ENCODE assay signal across 8 cellular contexts in the genomic region with DNA sequence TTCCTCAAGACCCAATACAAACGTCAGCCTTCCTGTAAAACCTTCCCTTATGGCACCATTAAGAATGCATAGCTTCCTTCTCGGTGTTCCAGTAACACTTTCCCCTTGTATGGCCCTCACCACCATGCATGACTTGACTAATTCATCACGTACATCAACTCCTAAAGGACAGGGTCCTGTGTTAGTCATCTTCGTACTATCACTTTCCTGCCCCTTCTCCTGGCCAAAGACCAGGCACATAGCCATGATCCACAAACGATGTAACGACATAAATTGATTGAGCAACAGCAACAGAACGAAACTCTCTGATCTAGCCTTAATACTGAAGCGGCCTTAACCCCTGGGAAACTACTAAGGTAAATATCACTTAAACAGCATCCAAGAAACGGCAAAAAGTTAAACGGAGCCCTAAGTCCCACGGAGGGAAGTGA. TPM values are rescaled to one million over a fixed set of nuclear protein-coding genes. Genes with fewer than 3 reads are reported as not detected.
DNase-seq lines count a peak whose midpoint lies in the region; FAIRE-seq and TF ChIP-seq lines count a peak whose summit lies in the region.

No MANE protein-coding gene starts in this region.

- H3K27me3 ChIP-seq in skeletal muscle tissue (ENCODE audit: control insufficient read depth in 3 of 3, insufficient read depth in 3 of 3, low read length in 3 of 3) = no peaks in the 10 kb centered on the region

- H3K36me3 Mint-ChIP-seq in activated naive CD8-positive, alpha-beta T cell = peaks cover 18% of the 10 kb centered on the region

- TF ChIP-seq POLR2A in GM12891 (IDR thresholded peaks at IDR 0.05; ENCODE audit: low read depth, low read length) = no peak

- H3K27me3 Mint-ChIP-seq in activated naive CD8-positive, alpha-beta T cell = no peaks in the 10 kb centered on the region

- H3K9me3 Mint-ChIP-seq in activated naive CD8-positive, alpha-beta T cell (ENCODE audit: low read depth) = no peaks in the 10 kb centered on the region

- peaks cover 24 to 43% (median 34%) of the 10 kb centered on the region in 3 donors for H3K4me1 ChIP-seq in skeletal muscle tissue (ENCODE audit: control insufficient read depth in 3 of 3, insufficient read depth in 3 of 3, low read length in 3 of 3)

- H3K9ac ChIP-seq in skeletal muscle tissue (ENCODE audit: low read depth in 1 of 3, low read length in 3 of 3) = peak overlapping the region; percentile 97 to 99 (median 99)

- H3K9me3 ChIP-seq in KOPT-K1 (ENCODE audit: insufficient read depth, low read length, poor library complexity, severe bottlenecking) (no peaks in the 10 kb centered on the region), skeletal muscle tissue (ENCODE audit: control insufficient read depth in 3 of 3, low read length in 3 of 3) (no peaks in the 10 kb centered on the region)

- peak; percentile 59 for FAIRE-seq in GM12891 (lab: Jason Lieb, UNC)

- H3K27ac Mint-ChIP-seq in activated naive CD8-positive, alpha-beta T cell = peak overlapping the region; percentile 98

- H3K27ac ChIP-seq in 22Rv1 = peak overlapping the region; percentile 68
- H3K27ac ChIP-seq in KOPT-K1 (ENCODE audit: low read depth, low read length, poor library complexity, severe bottlenecking) = peak overlapping the region; percentile 84
- H3K27ac ChIP-seq in skeletal muscle tissue (ENCODE audit: low read depth, low read length) = peak overlapping the region; percentile 95

- DNase-seq in GM12891 (ENCODE audit: insufficient read length, low spot score) (no peak), hepatic stellate cell (ENCODE audit: low spot score) (peak; percentile 47), GM10266 (ENCODE audit: extremely low spot score) (no peak), HPDE6-E6E7 (ENCODE audit: extremely low spot score) (no peak)

- TF ChIP-seq CTCF in 22Rv1 (IDR thresholded peaks at IDR 0.05) (no peak), GM10266 (IDR thresholded peaks at IDR 0.05; ENCODE audit: control insufficient read depth, insufficient read depth, low read depth, missing control alignments) (no peak)

- peaks cover 45% of the 10 kb centered on the region for H3K36me3 ChIP-seq in KOPT-K1 (ENCODE audit: insufficient read depth, low read length)
- peaks cover 0 to 3% (median 0%) of the 10 kb centered on the region in 3 donors for H3K36me3 ChIP-seq in skeletal muscle tissue (ENCODE audit: control insufficient read depth in 3 of 3, insufficient read depth in 3 of 3, low read length in 3 of 3)

- H3K4me3 ChIP-seq in skeletal muscle tissue (ENCODE audit: low read length in 3 of 3) = peak overlapping the region; percentile 90 to 96 (median 94)

- peak overlapping the region; percentile 99 for H3K4me3 Mint-ChIP-seq in activated naive CD8-positive, alpha-beta T cell

- H3K4me1 Mint-ChIP-seq in activated naive CD8-positive, alpha-beta T cell (ENCODE audit: low read depth) = peaks cover 49% of the 10 kb centered on the region

TF ChIP-seq in GM12891, 5 proteins besides CTCF, POLR2A, EP300 and RAD21:
- TF ChIP-seq TAF1 (IDR thresholded peaks at IDR 0.05; ENCODE audit: low read depth, low read length) = no peak
- TF ChIP-seq POLR2AphosphoS5 (IDR thresholded peaks at IDR 0.05; ENCODE audit: low read depth, low read length) = no peak
- TF ChIP-seq SPI1 (IDR thresholded peaks at IDR 0.05; ENCODE audit: low read depth, low read length) = no peak
- no peak for TF ChIP-seq PAX5 (IDR thresholded peaks at IDR 0.05; ENCODE audit: insufficient read depth, low read length, severe bottlenecking)
- TF ChIP-seq POU2F2 (IDR thresholded peaks at IDR 0.05; ENCODE audit: low read depth, low read length) = no peak

RNA-seq across cellular contexts. Expression of a gene that starts 0.6 kb away (rescaled TPM):
- polyA plus RNA-seq in GM12891 (2012; ENCODE audit: low read depth, missing spikeins) = 34.1 TPM
- total RNA-seq in skeletal muscle tissue = 21.4 TPM

RNA-seq across cellular contexts. Expression of a gene that starts 11.3 kb away (rescaled TPM):
- polyA plus RNA-seq in GM12891 (2012; ENCODE audit: low read depth, missing spikeins) = 15.5 TPM
- total RNA-seq in skeletal muscle tissue = 9.4 TPM
